In genomic region chr6:136786708-136787107, GRCh38 we compare ENCODE assay signal across 22 cellular contexts. TPM values are rescaled to one million over a fixed set of nuclear protein-coding genes. Genes with fewer than 3 reads are reported as not detected.
A peak's percentile ranks its signal among the peaks of the same experiment; 100 is the strongest.
DNase-seq lines count a peak whose midpoint lies in the region; ATAC-seq and TF ChIP-seq lines count a peak whose summit lies in the region.
"Had no signal": no experiment of that assay in that cellular context is flagged by ENCODE, and none has a peak within 500 bp of the region (broad histone marks: within the 10 kb centered on the region; RNA-seq: fewer than 3 reads in every experiment).

No MANE protein-coding gene starts in this region.

- H3K4me3 ChIP-seq in lower lobe of right lung (no peak overlapping the region), upper lobe of right lung (no peak overlapping the region)
- H3K4me3 ChIP-seq: neural progenitor cell, tibial nerve had no signal

- H3K27me3 Mint-ChIP-seq in activated CD8-positive, alpha-beta T cell treated with anti-CD3 and anti-CD28 coated beads for 36 hours, result no peaks in the 10 kb centered on the region
- H3K27me3 Mint-ChIP-seq in activated CD8-positive, alpha-beta T cell treated with anti-CD3 and anti-CD28 coated beads, Interleukin-2, amount 10 ng/mL, durations not matched to agents 7 days and 5 days (ENCODE audit: low read depth), result no peaks in the 10 kb centered on the region
- H3K27me3 Mint-ChIP-seq in T-helper 17 cell, result no peaks in the 10 kb centered on the region
- H3K27me3 Mint-ChIP-seq: activated naive CD4-positive, alpha-beta T cell treated with anti-CD3 and anti-CD28 coated beads, Interleukin-2, amount 50 U/mL, for 24 hours had no signal

- H3K4me3 Mint-ChIP-seq in activated CD8-positive, alpha-beta T cell treated with anti-CD3 and anti-CD28 coated beads for 36 hours, result no peak overlapping the region
- H3K4me3 Mint-ChIP-seq in activated CD8-positive, alpha-beta T cell treated with anti-CD3 and anti-CD28 coated beads, Interleukin-2, amount 10 ng/mL, durations not matched to agents 7 days and 5 days, result no peak overlapping the region
- H3K4me3 Mint-ChIP-seq in T-helper 17 cell, result peak overlapping the region; percentile 81
- H3K4me3 Mint-ChIP-seq: H9, mesothelial cell of epicardium, neural progenitor cell had no signal

- H3K9me3 Mint-ChIP-seq in activated CD8-positive, alpha-beta T cell treated with anti-CD3 and anti-CD28 coated beads for 36 hours, result no peaks in the 10 kb centered on the region
- H3K9me3 Mint-ChIP-seq in activated CD8-positive, alpha-beta T cell treated with anti-CD3 and anti-CD28 coated beads, Interleukin-2, amount 10 ng/mL, durations not matched to agents 7 days and 5 days (ENCODE audit: insufficient read depth), result no peaks in the 10 kb centered on the region
- H3K9me3 Mint-ChIP-seq: activated naive CD4-positive, alpha-beta T cell treated with anti-CD3 and anti-CD28 coated beads, Interleukin-2, amount 50 U/mL, for 24 hours; CD8-positive, alpha-beta T cell; H9 had no signal

- no peak for ATAC-seq in activated CD8-positive, alpha-beta T cell treated with anti-CD3 and anti-CD28 coated beads for 36 hours
- no peak for ATAC-seq in activated CD8-positive, alpha-beta T cell treated with anti-CD3 and anti-CD28 coated beads, Interleukin-2, amount 10 ng/mL, durations not matched to agents 7 days and 5 days
- ATAC-seq in T-helper 17 cell (no peak), lower lobe of right lung (no peak), upper lobe of right lung (no peak), HG02840 (IDR thresholded peaks at IDR 0.05; ENCODE audit: low FRiP score, unreplicated experiment) (no peak)
- ATAC-seq: CD8-positive, alpha-beta T cell; Panc1 had no signal

- H3K4me1 Mint-ChIP-seq in activated CD8-positive, alpha-beta T cell treated with anti-CD3 and anti-CD28 coated beads for 36 hours (ENCODE audit: low read depth), result peaks cover 79% of the 10 kb centered on the region
- H3K4me1 Mint-ChIP-seq in activated CD8-positive, alpha-beta T cell treated with anti-CD3 and anti-CD28 coated beads, Interleukin-2, amount 10 ng/mL, durations not matched to agents 7 days and 5 days (ENCODE audit: low read depth), result peaks cover 77% of the 10 kb centered on the region
- peaks cover 64% of the 10 kb centered on the region for H3K4me1 Mint-ChIP-seq in T-helper 17 cell

- H3K9me3 ChIP-seq in T-helper 17 cell (ENCODE audit: control insufficient read depth, low read length, poor library complexity, severe bottlenecking) (no peaks in the 10 kb centered on the region), lower lobe of right lung (no peaks in the 10 kb centered on the region), upper lobe of right lung (no peaks in the 10 kb centered on the region)
- H3K9me3 ChIP-seq: tibial nerve had no signal

- H3K4me1 ChIP-seq in lower lobe of right lung (peaks cover 80% of the 10 kb centered on the region), upper lobe of right lung (peaks cover 64% of the 10 kb centered on the region)

- intact Hi-C loops in activated CD8-positive, alpha-beta T cell treated with anti-CD3 and anti-CD28 coated beads for 36 hours (cut with micrococcal nuclease), result loop anchor here (5.0 to 10.0 kb wide), 2 partner anchors 34 to 62 kb away; no protein-coding TSS in a partner anchor
- intact Hi-C loops in lower lobe of right lung (cut with DNase I) (no loop called here), upper lobe of right lung (cut with DNase I) (no loop called here)

- H3K27me3 ChIP-seq in lower lobe of right lung (ENCODE audit: low read depth) (no peaks in the 10 kb centered on the region), upper lobe of right lung (no peaks in the 10 kb centered on the region)
- H3K27me3 ChIP-seq: tibial nerve had no signal

- no peak for TF ChIP-seq CTCF in activated CD8-positive, alpha-beta T cell treated with anti-CD3 and anti-CD28 coated beads for 36 hours (IDR thresholded peaks at IDR 0.05)
- TF ChIP-seq CTCF in lower lobe of right lung (IDR thresholded peaks at IDR 0.05), result no peak
- no peak for TF ChIP-seq CTCF in upper lobe of right lung (IDR thresholded peaks at IDR 0.05)

- no peak for DNase-seq in activated CD8-positive, alpha-beta T cell treated with anti-CD3 and anti-CD28 coated beads for 36 hours
- no peak for DNase-seq in activated CD8-positive, alpha-beta T cell treated with anti-CD3 and anti-CD28 coated beads, Interleukin-2, amount 10 ng/mL, durations not matched to agents 7 days and 5 days
- DNase-seq in T-helper 17 cell, result no peak
- peak; percentile 48 for DNase-seq in lower lobe of right lung
- no peak for DNase-seq in upper lobe of right lung
- DNase-seq in midbrain (lab: John Stamatoyannopoulos, UW), result no peak
- DNase-seq in OCI-M1 (lab: John Stamatoyannopoulos, UW), result no peak
- DNase-seq: activated CD4-positive, alpha-beta T cell treated with anti-CD3 and anti-CD28 coated beads for 4 hours; CD8-positive, alpha-beta T cell; DMS79 treated with DMSO at 0.1 percent for 48 hours; foreskin melanocyte; H9; KBM-7; NCI-H1105 treated with DMSO at 0.1 percent for 48 hours; NCI-H774; stimulated activated CD4-positive, alpha-beta T cell treated with anti-CD3 and anti-CD28 coated beads, Interleukin-12 subunit alpha, Interleukin-12 subunit beta, amount 100 ng/mL, for 4 hours had no signal

- H3K27ac Mint-ChIP-seq in activated CD8-positive, alpha-beta T cell treated with anti-CD3 and anti-CD28 coated beads for 36 hours, result peak overlapping the region; percentile 81
- no peak overlapping the region for H3K27ac Mint-ChIP-seq in activated CD8-positive, alpha-beta T cell treated with anti-CD3 and anti-CD28 coated beads, Interleukin-2, amount 10 ng/mL, durations not matched to agents 7 days and 5 days
- peak overlapping the region; percentile 96 for H3K27ac Mint-ChIP-seq in T-helper 17 cell
- H3K27ac Mint-ChIP-seq: activated naive CD4-positive, alpha-beta T cell treated with anti-CD3 and anti-CD28 coated beads, Interleukin-2, amount 50 U/mL, for 24 hours; H9; mesothelial cell of epicardium; neural progenitor cell had no signal

- peaks cover 16% of the 10 kb centered on the region for H3K36me3 Mint-ChIP-seq in activated CD8-positive, alpha-beta T cell treated with anti-CD3 and anti-CD28 coated beads for 36 hours (ENCODE audit: low read depth)
- peaks cover 64% of the 10 kb centered on the region for H3K36me3 Mint-ChIP-seq in activated CD8-positive, alpha-beta T cell treated with anti-CD3 and anti-CD28 coated beads, Interleukin-2, amount 10 ng/mL, durations not matched to agents 7 days and 5 days (ENCODE audit: low read depth)
- H3K36me3 Mint-ChIP-seq in T-helper 17 cell (ENCODE audit: low read depth), result peaks cover 5% of the 10 kb centered on the region

- H3K27ac ChIP-seq in lower lobe of right lung (peak overlapping the region; percentile 63), upper lobe of right lung (peak overlapping the region; percentile 63)
- H3K27ac ChIP-seq: neural progenitor cell had no signal

- H3K36me3 ChIP-seq in lower lobe of right lung, result no peaks in the 10 kb centered on the region
- no peaks in the 10 kb centered on the region for H3K36me3 ChIP-seq in upper lobe of right lung
- H3K36me3 ChIP-seq: neural progenitor cell, tibial nerve had no signal

- POLR2A ChIA-PET in activated CD8-positive, alpha-beta T cell treated with anti-CD3 and anti-CD28 coated beads for 36 hours (lab: Charles Lee), result interaction anchor here (1.5 to 3.4 kb wide), 4 partner anchors 14 to 35 kb away, joined by 4 to 18 read pairs (median 6); no protein-coding TSS in a partner anchor
- POLR2A ChIA-PET in activated CD8-positive, alpha-beta T cell treated with anti-CD3 and anti-CD28 coated beads, Interleukin-2, amount 10 ng/mL, durations not matched to agents 7 days and 5 days (lab: Charles Lee), result interaction anchor here (1.3 to 1.5 kb wide), 2 partner anchors 24 to 139 kb away, joined by 3 read pairs; no protein-coding TSS in a partner anchor

- CTCF ChIA-PET in activated CD8-positive, alpha-beta T cell treated with anti-CD3 and anti-CD28 coated beads for 36 hours (lab: Charles Lee), result interaction anchor here (0.8 to 2.2 kb wide), 6 partner anchors 12 to 142 kb away, joined by 3 to 25 read pairs (median 4); no protein-coding TSS in a partner anchor
- CTCF ChIA-PET in activated CD8-positive, alpha-beta T cell treated with anti-CD3 and anti-CD28 coated beads, Interleukin-2, amount 10 ng/mL, durations not matched to agents 7 days and 5 days (lab: Charles Lee), result interaction anchor here (0.8 to 9.6 kb wide), 3 partner anchors 23 to 142 kb away, joined by 3 to 496 read pairs (median 13); no protein-coding TSS in a partner anchor

RNA-seq across cellular contexts. Expression of gene MAP3K5, which starts 5.6 kb away (rescaled TPM):
- 1 to 10 TPM; 4.4 to 4.6 TPM for total RNA-seq in activated CD8-positive, alpha-beta T cell treated with anti-CD3 and anti-CD28 coated beads for 36 hours
- total RNA-seq in activated CD8-positive, alpha-beta T cell treated with anti-CD3 and anti-CD28 coated beads, Interleukin-2, amount 10 ng/mL, durations not matched to agents 7 days and 5 days, result 10 to 100 TPM; 15.0 to 15.1 TPM
- total RNA-seq in T-helper 17 cell (10 to 100 TPM; 35.6 to 40.3 TPM), lower lobe of right lung (32.0 TPM), upper lobe of right lung (32.5 TPM)

RNA-seq across cellular contexts. Expression of gene PEX7, which starts 35.7 kb away (rescaled TPM):
- total RNA-seq in activated CD8-positive, alpha-beta T cell treated with anti-CD3 and anti-CD28 coated beads for 36 hours, result 1 to 10 TPM; 4.5 to 6.0 TPM
- total RNA-seq in activated CD8-positive, alpha-beta T cell treated with anti-CD3 and anti-CD28 coated beads, Interleukin-2, amount 10 ng/mL, durations not matched to agents 7 days and 5 days, result 1 to 10 TPM; 2.5 to 3.3 TPM
- total RNA-seq in T-helper 17 cell (1 to 10 TPM; 3.2 to 3.7 TPM), lower lobe of right lung (5.6 TPM), upper lobe of right lung (5.6 TPM)
